Comparison of ENCODE assay signal across 29 cellular contexts in the genomic region with DNA sequence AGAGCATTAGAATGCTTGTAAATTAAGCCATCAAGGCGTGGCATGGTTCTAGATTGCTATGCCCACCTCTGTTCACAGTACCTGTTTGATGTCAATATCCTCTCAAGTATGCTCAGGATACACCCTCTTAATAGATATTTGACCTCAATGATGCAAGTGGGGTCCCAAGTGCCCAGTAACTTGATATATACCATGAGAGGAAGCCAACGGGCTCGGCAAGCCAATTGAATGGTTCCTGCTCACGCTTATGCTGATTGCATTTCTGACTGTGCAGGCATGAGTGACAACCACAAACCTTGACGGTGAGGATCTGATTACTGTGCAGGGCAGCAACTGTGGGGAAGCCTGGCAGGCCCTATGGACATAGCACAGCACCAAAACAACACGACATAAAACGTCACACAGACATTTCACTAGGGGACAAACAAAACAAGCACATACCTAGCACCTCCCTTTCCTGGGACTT.
DNase-seq lines count a peak whose midpoint lies in the region; ATAC-seq, FAIRE-seq and TF ChIP-seq lines count a peak whose summit lies in the region.
"Had no signal": no experiment of that assay in that cellular context is flagged by ENCODE, and none has a peak within 500 bp of the region (broad histone marks: within the 10 kb centered on the region; RNA-seq: fewer than 3 reads in every experiment).

No MANE protein-coding gene starts in this region.

- H2BK15ac ChIP-seq in IMR-90 (ENCODE audit: low read depth, low read length): no peak overlapping the region

- 0 out of 2 replicates have a peak overlapping the region, but pooled peaks have one; percentile 4 for H2AK5ac ChIP-seq in IMR-90 (ENCODE audit: low read depth, low read length)

- H3K27me3 ChIP-seq in IMR-90 (ENCODE audit: control insufficient read depth, insufficient read depth, low read length) (no peaks in the 10 kb centered on the region), ascending aorta (no peaks in the 10 kb centered on the region)
- H3K27me3 ChIP-seq: BLaER1 treated with 17β-estradiol and CSF1 and Interleukin-3, amounts not matched to agents 10 nM and 100 nM; body of pancreas; esophagus squamous epithelium; Peyer's patch; upper lobe of right lung had no signal

- no peak overlapping the region for H3K9ac ChIP-seq in IMR-90 (ENCODE audit: low read depth, low read length)
- H3K9ac ChIP-seq: BLaER1 treated with 17β-estradiol and CSF1 and Interleukin-3, amounts not matched to agents 10 nM and 100 nM had no signal

- peaks cover under 1% of the 10 kb centered on the region for H3K9me1 ChIP-seq in IMR-90 (ENCODE audit: insufficient read depth, low read length)

- 93% methylated on average over 4 of the region's 7 CpGs; no CpG with 5 or more reads in 1 of the 2 experiments for WGBS in IMR-90 (ENCODE audit: extremely low coverage in 2 of 2, insufficient read length in 1 of 2), 2 experiments

- H4K5ac ChIP-seq in IMR-90 (ENCODE audit: low read depth, low read length): no peak overlapping the region

- no peaks in the 10 kb centered on the region for H3K79me1 ChIP-seq in IMR-90 (ENCODE audit: low read depth in 1 of 2, low read length in 2 of 2)

- H3K4me2 ChIP-seq in IMR-90 (ENCODE audit: low read depth, low read length): no peak overlapping the region
- H3K4me2 ChIP-seq: BLaER1 treated with 17β-estradiol and CSF1 and Interleukin-3, amounts not matched to agents 10 nM and 100 nM had no signal

- H3K4me3 ChIP-seq in IMR-90 (ENCODE audit: insufficient read depth, low read depth, low read length) (no peak overlapping the region), ascending aorta (no peak overlapping the region)
- H3K4me3 ChIP-seq: BLaER1 treated with 17β-estradiol and CSF1 and Interleukin-3, amounts not matched to agents 10 nM and 100 nM; body of pancreas; esophagus squamous epithelium; left ventricle myocardium inferior; Peyer's patch; SK-N-MC; upper lobe of right lung had no signal

- H2BK20ac ChIP-seq in IMR-90 (ENCODE audit: low read depth, low read length): no peak overlapping the region

- H4K8ac ChIP-seq in IMR-90 (ENCODE audit: low read depth in 2 of 2, low read length in 2 of 2): no peak overlapping the region

- CTCF ChIA-PET in IMR-90 (lab: Yijun Ruan, JAX): no interaction called here

- H2AK9ac ChIP-seq in IMR-90 (replicated peaks; ENCODE audit: low read depth, low read length, poor library complexity): no peak overlapping the region

- DNase-seq in IMR-90 (no peak), NCI-H510A (lab: John Stamatoyannopoulos, UW) (peak; percentile 57), kidney tubule cell (ENCODE audit: low spot score) (peak; percentile 54), retina (peak; percentile 33), ascending aorta (ENCODE audit: low spot score in 2 of 2) (no peak), GM19239 (ENCODE audit: insufficient read length, low spot score) (no peak)
- DNase-seq: activated CD4-positive, alpha-beta T cell treated with anti-CD3 and anti-CD28 coated beads, Interleukin-2, amount 50 U/mL, for 48 hours; activated naive CD4-positive, alpha-beta T cell treated with Interleukin-2 at 50 U/mL for 16 hours; body of pancreas; cerebellar nuclear complex; EL; esophagus squamous epithelium; hippocampal formation; Kasumi-1; left ventricle myocardium inferior; naive thymus-derived CD4-positive, alpha-beta T cell; NCI-H2171; Peyer's patch; stimulated activated CD4-positive, alpha-beta T cell treated with anti-CD3 and anti-CD28 coated beads, Interleukin-4, amount 100 ng/mL, for 1 hour; substantia nigra; upper lobe of right lung had no signal

- no peak overlapping the region for H3K23ac ChIP-seq in IMR-90 (ENCODE audit: low read depth, low read length)

- no peak overlapping the region for H3K14ac ChIP-seq in IMR-90 (replicated peaks; ENCODE audit: low read depth, low read length)

- H2AFZ ChIP-seq in IMR-90 (replicated peaks; ENCODE audit: low read length, poor library complexity): no peak overlapping the region

- no peak for FAIRE-seq in GM19239 (lab: Jason Lieb, UNC)
- FAIRE-seq: endometrium, frontal cortex, H54, HTR-8/SVneo had no signal

- H3K36me3 ChIP-seq in IMR-90 (ENCODE audit: control insufficient read depth, insufficient read depth, low read length) (no peaks in the 10 kb centered on the region), ascending aorta (no peaks in the 10 kb centered on the region)
- H3K36me3 ChIP-seq: BLaER1 treated with 17β-estradiol and CSF1 and Interleukin-3, amounts not matched to agents 10 nM and 100 nM; esophagus squamous epithelium; left ventricle myocardium inferior; Peyer's patch; upper lobe of right lung had no signal

- dilution Hi-C loops in IMR-90 (cut with HindIII; ENCODE audit: low sequenced_read_pairs, unreplicated experiment): no loop called here

- H3K4me1 ChIP-seq in IMR-90 (ENCODE audit: control insufficient read depth, insufficient read depth, low read length): peaks cover 1% of the 10 kb centered on the region; the same call in 1 of the 2 replicates
- H3K4me1 ChIP-seq in ascending aorta: no peaks in the 10 kb centered on the region
- H3K4me1 ChIP-seq: body of pancreas, esophagus squamous epithelium, Peyer's patch, upper lobe of right lung had no signal

- no TSS peak for BruUV-seq in IMR-90 (replicated peaks; lab: Mats Ljungman, UMichigan)

- intact Hi-C loops in IMR-90 (cut with micrococcal nuclease): no loop called here
- intact Hi-C loops in ascending aorta (cut with DNase I): no loop called here

- no peak overlapping the region for H3K56ac ChIP-seq in IMR-90 (ENCODE audit: extremely low read depth, insufficient read depth, low read length)

- TF ChIP-seq CTCF in IMR-90 (conservative IDR thresholded peaks at IDR 0.05; ENCODE audit: low read depth, low read length): no peak
- no peak for TF ChIP-seq CTCF in ascending aorta (IDR thresholded peaks at IDR 0.05)

- POLR2A ChIA-PET in IMR-90 (lab: Charles Lee; ENCODE audit: unreplicated experiment): no interaction called here

- in situ Hi-C loops in IMR-90 (cut with MboI; ENCODE audit: low sequenced_read_pairs): no loop called here

- no peak overlapping the region for H3K18ac ChIP-seq in IMR-90 (ENCODE audit: low read depth, low read length)

- TF ChIP-seq RAD21 in IMR-90 (IDR thresholded peaks at IDR 0.05; ENCODE audit: low read length): no peak

- H4K20me1 ChIP-seq in IMR-90 (ENCODE audit: insufficient read depth, low read length): no peaks in the 10 kb centered on the region
- H4K20me1 ChIP-seq: BLaER1 treated with 17β-estradiol and CSF1 and Interleukin-3, amounts not matched to agents 10 nM and 100 nM had no signal

- no peak overlapping the region for H2BK120ac ChIP-seq in IMR-90 (ENCODE audit: low read depth, low read length)

- H2BK5ac ChIP-seq in IMR-90 (ENCODE audit: low read depth, low read length, poor library complexity, severe bottlenecking): no peak overlapping the region

- no peak overlapping the region for H3K4ac ChIP-seq in IMR-90 (ENCODE audit: low read depth, low read length)

- ATAC-seq in IMR-90 (ENCODE audit: low read depth) (no peak), HG02840 (IDR thresholded peaks at IDR 0.05; ENCODE audit: low FRiP score, unreplicated experiment) (no peak)
- ATAC-seq: activated CD4-positive, CD25-positive, alpha-beta regulatory T cell treated with anti-CD3 and anti-CD28 coated beads, Interleukin-2, amount 50 U/mL, for 24 hours; body of pancreas; naive thymus-derived CD4-positive, alpha-beta T cell; upper lobe of right lung had no signal

- H3K9me3 ChIP-seq in IMR-90 (ENCODE audit: control insufficient read depth, insufficient read depth, low read length): no peaks in the 10 kb centered on the region
- no peaks in the 10 kb centered on the region for H3K9me3 ChIP-seq in ascending aorta
- H3K9me3 ChIP-seq: BLaER1 treated with 17β-estradiol and CSF1 and Interleukin-3, amounts not matched to agents 10 nM and 100 nM; body of pancreas; esophagus squamous epithelium; left ventricle myocardium inferior; Peyer's patch; upper lobe of right lung had no signal

- no peak overlapping the region for H3K27ac ChIP-seq in IMR-90 (ENCODE audit: insufficient read depth, low read length)
- no peak overlapping the region for H3K27ac ChIP-seq in ascending aorta
- H3K27ac ChIP-seq: BLaER1 treated with 17β-estradiol and CSF1 and Interleukin-3, amounts not matched to agents 10 nM and 100 nM; body of pancreas; esophagus squamous epithelium; left ventricle myocardium inferior; Peyer's patch; SK-N-MC; upper lobe of right lung had no signal

- H4K91ac ChIP-seq in IMR-90 (ENCODE audit: insufficient read depth, low read depth, low read length): no peak overlapping the region

- no peak for TF ChIP-seq POLR2A in IMR-90 (IDR thresholded peaks at IDR 0.05; ENCODE audit: low read depth, low read length)

TF ChIP-seq in IMR-90, 13 proteins besides CTCF, POLR2A, EP300 and RAD21:
- TF ChIP-seq, protein P1, sequence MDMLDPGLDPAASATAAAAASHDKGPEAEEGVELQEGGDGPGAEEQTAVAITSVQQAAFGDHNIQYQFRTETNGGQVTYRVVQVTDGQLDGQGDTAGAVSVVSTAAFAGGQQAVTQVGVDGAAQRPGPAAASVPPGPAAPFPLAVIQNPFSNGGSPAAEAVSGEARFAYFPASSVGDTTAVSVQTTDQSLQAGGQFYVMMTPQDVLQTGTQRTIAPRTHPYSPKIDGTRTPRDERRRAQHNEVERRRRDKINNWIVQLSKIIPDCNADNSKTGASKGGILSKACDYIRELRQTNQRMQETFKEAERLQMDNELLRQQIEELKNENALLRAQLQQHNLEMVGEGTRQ (IDR thresholded peaks at IDR 0.05; ENCODE audit: low read depth, low read length): no peak
- TF ChIP-seq NFE2L2 (IDR thresholded peaks at IDR 0.05; ENCODE audit: low read depth, low read length) (no peak), CHD1 (IDR thresholded peaks at IDR 0.05; ENCODE audit: low read depth, low read length) (no peak), RFX5 (IDR thresholded peaks at IDR 0.05; ENCODE audit: low read depth, low read length) (no peak), RCOR1 (IDR thresholded peaks at IDR 0.05; ENCODE audit: insufficient replicate concordance, low read length) (no peak), MAZ (IDR thresholded peaks at IDR 0.05; ENCODE audit: borderline replicate concordance, low read depth, low read length) (no peak), MAFK (IDR thresholded peaks at IDR 0.05; ENCODE audit: low read depth, low read length) (no peak), MXI1 (IDR thresholded peaks at IDR 0.05; ENCODE audit: borderline replicate concordance, low read depth, low read length) (no peak)
- TF ChIP-seq, protein P2, sequence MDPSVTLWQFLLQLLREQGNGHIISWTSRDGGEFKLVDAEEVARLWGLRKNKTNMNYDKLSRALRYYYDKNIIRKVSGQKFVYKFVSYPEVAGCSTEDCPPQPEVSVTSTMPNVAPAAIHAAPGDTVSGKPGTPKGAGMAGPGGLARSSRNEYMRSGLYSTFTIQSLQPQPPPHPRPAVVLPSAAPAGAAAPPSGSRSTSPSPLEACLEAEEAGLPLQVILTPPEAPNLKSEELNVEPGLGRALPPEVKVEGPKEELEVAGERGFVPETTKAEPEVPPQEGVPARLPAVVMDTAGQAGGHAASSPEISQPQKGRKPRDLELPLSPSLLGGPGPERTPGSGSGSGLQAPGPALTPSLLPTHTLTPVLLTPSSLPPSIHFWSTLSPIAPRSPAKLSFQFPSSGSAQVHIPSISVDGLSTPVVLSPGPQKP (IDR thresholded peaks at IDR 0.05; ENCODE audit: borderline replicate concordance, low read depth, low read length): no peak

Comparison
In these comparisons a context has a peak if more than half of its experiments do, and no peak if none do; other contexts are left out.
1. DNase-seq: peak in NCI-H510A (single experiment), kidney tubule cell (single experiment) and retina (single experiment); none in IMR-90 (single experiment), ascending aorta (0 of 2) and GM19239 (single experiment).